Comparison of ENCODE assay signal across 8 cellular contexts in the genomic region with DNA sequence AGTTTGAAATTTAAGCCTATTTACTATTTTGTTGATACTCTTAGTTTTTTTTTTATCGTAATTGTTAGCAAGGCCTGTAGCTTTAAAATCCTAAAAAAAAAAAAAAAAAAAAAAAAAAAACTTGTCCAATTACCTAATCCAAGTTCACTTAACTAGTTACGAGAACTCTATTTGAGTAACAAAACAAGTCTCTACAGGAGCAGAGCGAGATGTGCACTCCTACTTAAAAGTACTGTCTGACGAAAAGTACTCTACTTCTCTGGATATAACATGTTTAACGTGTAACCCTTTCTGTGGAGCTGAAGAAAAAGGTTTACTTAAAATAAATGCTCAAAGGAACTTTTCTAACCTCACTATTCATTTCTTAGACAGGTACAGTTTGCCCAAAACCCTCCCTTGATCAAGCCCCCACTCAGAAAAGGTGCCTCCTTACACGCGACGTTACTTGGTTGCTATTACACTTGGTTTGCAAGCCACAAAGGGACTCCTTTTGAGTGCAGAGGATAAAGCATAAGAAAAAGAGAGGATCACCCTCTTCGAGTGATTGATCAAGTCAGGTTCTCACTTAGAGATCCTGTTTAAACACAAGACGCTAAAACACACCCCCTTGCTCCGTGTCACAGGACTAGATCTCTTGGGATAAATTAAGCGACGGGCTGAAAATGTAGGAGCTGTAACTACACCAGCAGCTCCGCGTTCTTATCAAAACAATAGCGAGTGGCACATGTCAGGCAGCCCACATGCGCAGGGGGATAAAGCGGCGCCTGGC. TPM values are rescaled to one million over a fixed set of nuclear protein-coding genes. Genes with fewer than 3 reads are reported as not detected.
DNase-seq lines count a peak whose midpoint lies in the region; ATAC-seq and TF ChIP-seq lines count a peak whose summit lies in the region.

No MANE protein-coding gene starts in this region.

- peak overlapping the region; percentile 99 for H3K4me2 ChIP-seq in OCI-LY7 (ENCODE audit: low read length)

- peaks cover 69% of the 10 kb centered on the region for H3K79me2 ChIP-seq in OCI-LY7 (ENCODE audit: insufficient read depth, low read depth, low read length)

- BruUV-seq in OCI-LY7 (replicated peaks; lab: Mats Ljungman, UMichigan), result no TSS peak

- H3K36me3 ChIP-seq in OCI-LY7 (ENCODE audit: insufficient read depth, low read length), result peaks cover 48% of the 10 kb centered on the region
- no peaks in the 10 kb centered on the region for H3K36me3 ChIP-seq in colonic mucosa
- H3K36me3 ChIP-seq in mucosa of rectum (ENCODE audit: control insufficient read depth in 2 of 2, insufficient read depth in 2 of 2, low read length in 2 of 2), result peaks cover 0 to 3% of the 10 kb centered on the region in 2 donors
- no peaks in the 10 kb centered on the region for H3K36me3 ChIP-seq in aorta (ENCODE audit: control insufficient read depth in 1 of 2, insufficient read depth in 2 of 2, low read length in 1 of 2)

- peak overlapping the region; percentile 95 for H3K27ac ChIP-seq in OCI-LY7 (ENCODE audit: low read depth, low read length, poor library complexity, severe bottlenecking)
- peak overlapping the region; percentile 99 for H3K27ac ChIP-seq in colonic mucosa
- peak overlapping the region; percentile 98 to 100 for H3K27ac ChIP-seq in mucosa of rectum (ENCODE audit: low read depth in 2 of 2, low read length in 2 of 2)
- peak overlapping the region; percentile 72 to 73 for H3K27ac ChIP-seq in aorta (ENCODE audit: low read depth in 1 of 2, low read length in 2 of 2)

- peak overlapping the region; percentile 52 for H3K4me3 ChIP-seq in GM12875 (ENCODE audit: low read depth, low read length)
- peak overlapping the region; percentile 99 for H3K4me3 ChIP-seq in OCI-LY7 (ENCODE audit: low read depth, low read length, poor library complexity, severe bottlenecking)
- peak overlapping the region; percentile 79 for H3K4me3 ChIP-seq in colonic mucosa
- peak overlapping the region; percentile 86 to 88 for H3K4me3 ChIP-seq in mucosa of rectum (ENCODE audit: low read length in 2 of 2)
- peak overlapping the region; percentile 58 to 85 for H3K4me3 ChIP-seq in aorta (ENCODE audit: low read length in 2 of 2)

- H4K20me1 ChIP-seq in OCI-LY7 (ENCODE audit: insufficient read depth, low read length), result peaks cover 18% of the 10 kb centered on the region; the same call in 1 of the 2 replicates

- H3K9me2 ChIP-seq in OCI-LY7 (ENCODE audit: insufficient read depth, low read length), result no peaks in the 10 kb centered on the region

- CTCF ChIA-PET in OCI-LY7 (lab: Charles Lee; ENCODE audit: unreplicated experiment), result no interaction called here

- H3K27me3 ChIP-seq in colonic mucosa (no peaks in the 10 kb centered on the region), mucosa of rectum (ENCODE audit: control insufficient read depth in 2 of 2, insufficient read depth in 2 of 2, low read length in 2 of 2) (no peaks in the 10 kb centered on the region), aorta (ENCODE audit: control insufficient read depth in 1 of 2, insufficient read depth in 2 of 2, low read length in 1 of 2) (no peaks in the 10 kb centered on the region)

- H3K9me3 ChIP-seq in OCI-LY7 (ENCODE audit: low read length) (no peaks in the 10 kb centered on the region), colonic mucosa (no peaks in the 10 kb centered on the region), mucosa of rectum (ENCODE audit: control insufficient read depth in 2 of 2, low read length in 2 of 2) (no peaks in the 10 kb centered on the region), aorta (ENCODE audit: control insufficient read depth, low read length) (no peaks in the 10 kb centered on the region)

- no peak for TF ChIP-seq CTCF in GM12875 (IDR thresholded peaks at IDR 0.05; ENCODE audit: borderline replicate concordance, insufficient read depth, low read depth, low read length)
- no peak for TF ChIP-seq CTCF in OCI-LY7 (conservative IDR thresholded peaks at IDR 0.05; ENCODE audit: low read length)
- no peak for TF ChIP-seq CTCF in colonic mucosa (IDR thresholded peaks at IDR 0.05)

- DNase-seq in AG08395 (ENCODE audit: low spot score), result peak; percentile 27
- peak; percentile 23 for DNase-seq in OCI-LY7 (ENCODE audit: low spot score)
- peak; percentile 27 for DNase-seq in colonic mucosa
- no peak for DNase-seq in aorta
- no peak for DNase-seq in cerebellum (ENCODE audit: low spot score)

- ATAC-seq in HG03060 (IDR thresholded peaks at IDR 0.05; ENCODE audit: low read depth, unreplicated experiment) (peak; percentile 11), aorta (ENCODE audit: low FRiP score) (no peak)

- H3K9ac ChIP-seq in colonic mucosa (ENCODE audit: low read depth in 2 of 2, low read length in 2 of 2) (peak overlapping the region; percentile 72 to 96), mucosa of rectum (ENCODE audit: low read depth in 1 of 2, low read length in 2 of 2) (peak overlapping the region; percentile 96 to 98)

- 0 to 1% methylated on average over 19 of the region's 19 CpGs for WGBS in aorta, 2 donors

- peak overlapping the region; percentile 73; the same call in 1 of the 2 replicates for H2AFZ ChIP-seq in OCI-LY7 (ENCODE audit: low read length)

- POLR2A ChIA-PET in OCI-LY7 (lab: Charles Lee), result interaction anchor here (0.6 to 1.2 kb wide), 10 partner anchors 11 to 733 kb away, joined by 3 to 6 read pairs (median 3); no protein-coding TSS in a partner anchor

- H3K4me1 ChIP-seq in OCI-LY7 (ENCODE audit: insufficient read depth, low read length, poor library complexity, severe bottlenecking), result peaks cover 24% of the 10 kb centered on the region
- no peaks in the 10 kb centered on the region for H3K4me1 ChIP-seq in colonic mucosa
- H3K4me1 ChIP-seq in mucosa of rectum (ENCODE audit: control insufficient read depth in 2 of 2, insufficient read depth in 2 of 2, low read length in 2 of 2), result peaks cover 3 to 6% of the 10 kb centered on the region in 2 donors
- H3K4me1 ChIP-seq in aorta (ENCODE audit: control insufficient read depth in 1 of 2, insufficient read depth in 2 of 2, low read length in 2 of 2), result no peaks in the 10 kb centered on the region

- intact Hi-C loops in OCI-LY7 (cut with micrococcal nuclease; ENCODE audit: unreplicated experiment), result loop anchor here (1.0 to 10.0 kb wide), 6 partner anchors 109 to 534 kb away; partner anchors contain the start of genes CFL2, FAM177A1 and SRP54
- intact Hi-C loops in colonic mucosa (cut with DNase I), result loop anchor here (2.0 kb wide), 1 partner anchor 110 kb away; the partner anchor contains the start of gene SRP54
- intact Hi-C loops in aorta (cut with DNase I), result loop anchor here (2.0 to 5.0 kb wide), 2 partner anchors 109 to 110 kb away; partner anchors contain the start of gene SRP54 (in 2 of the 2)

RNA-seq across cellular contexts. Expression of gene BAZ1A, which starts 2.2 kb away (rescaled TPM):
- 39.6 and 42.2 TPM in 2 replicates for total RNA-seq in OCI-LY7 (2014; rRNA removed; shearing (Covaris generic))
- total RNA-seq in OCI-LY7 (2022), result 58.6 and 58.7 TPM in 2 replicates
- total RNA-seq in colonic mucosa, result 10 to 100 TPM; 24.9 to 30.6 TPM
- 10 to 100 TPM; 24.8 to 26.6 TPM for total RNA-seq in aorta
- 10 to 100 TPM in 1 of 2 donors, 1 to 10 TPM in 1; 9.1 to 19.5 TPM for polyA plus RNA-seq in aorta
- 30.9 TPM for total RNA-seq in cerebellum

Comparison
In these comparisons a context has a peak if more than half of its experiments do, and no peak if none do; other contexts are left out.
1. DNase-seq: peak in AG08395 (single experiment), OCI-LY7 (single experiment) and colonic mucosa (single experiment); none in aorta (0 of 2) and cerebellum (single experiment).
2. Peak in every context shown above with its lines, with median percentiles within 50 percentile points of each other: H3K4me3 ChIP-seq and H3K27ac ChIP-seq.